In the genomic region with DNA sequence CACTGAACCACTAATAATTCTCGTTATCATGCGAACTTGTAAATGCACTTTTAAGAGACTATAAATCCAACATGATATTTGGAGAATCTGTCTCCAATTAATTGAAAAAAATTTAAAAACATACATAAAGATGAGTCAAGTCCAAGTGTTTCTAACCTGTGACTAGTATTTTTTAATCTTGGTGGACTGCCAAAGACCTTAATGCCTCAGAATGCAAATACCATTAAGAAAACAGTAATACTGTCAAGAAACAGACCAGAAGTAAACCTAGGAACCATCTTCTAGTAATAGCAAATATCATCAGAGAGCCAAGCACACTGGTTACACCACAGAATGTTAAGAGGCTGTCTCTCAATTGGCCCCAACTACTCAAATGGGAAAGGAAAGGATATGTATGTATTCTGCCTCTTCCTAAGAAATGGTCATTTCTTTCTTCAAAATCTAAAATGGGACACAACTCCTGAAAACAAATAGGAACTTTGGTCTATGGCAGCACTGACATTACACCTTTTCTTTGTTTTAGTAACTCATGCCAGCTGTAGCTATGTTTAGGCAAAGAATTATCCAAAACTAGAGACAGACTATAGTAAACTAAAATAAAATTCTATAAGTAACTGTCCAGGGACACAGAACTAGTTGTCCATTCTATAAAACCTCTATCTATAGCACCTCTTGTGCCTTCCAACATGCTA, we compare ENCODE assay signal across 23 cellular contexts. TPM values are rescaled to one million over a fixed set of nuclear protein-coding genes. Genes with fewer than 3 reads are reported as not detected.
DNase-seq lines count a peak whose midpoint lies in the region; ATAC-seq and TF ChIP-seq lines count a peak whose summit lies in the region.
"Had no signal": no experiment of that assay in that cellular context is flagged by ENCODE, and none has a peak within 500 bp of the region (broad histone marks: within the 10 kb centered on the region; RNA-seq: fewer than 3 reads in every experiment).

No MANE protein-coding gene starts in this region.

- H3K4me3 Mint-ChIP-seq in CD4-positive, alpha-beta memory T cell = no peak overlapping the region
- H3K4me3 Mint-ChIP-seq: activated CD4-positive, alpha-beta memory T cell treated with anti-CD3 and anti-CD28 coated beads for 36 hours; effector memory CD8-positive, alpha-beta T cell; GM23338; WTC11 had no signal

- H3K27me3 ChIP-seq in liver (ENCODE audit: control insufficient read depth in 4 of 4, insufficient read depth in 4 of 4, low read length in 3 of 4) = no peaks in the 10 kb centered on the region
- H3K27me3 ChIP-seq in CD4-positive, alpha-beta memory T cell (ENCODE audit: insufficient read depth, low read length) = no peaks in the 10 kb centered on the region

- CTCF ChIA-PET in CD4-positive, alpha-beta memory T cell (lab: Charles Lee; ENCODE audit: partially characterized antibody) = no interaction called here

- no peaks in the 10 kb centered on the region for H3K27me3 Mint-ChIP-seq in CD4-positive, alpha-beta memory T cell
- H3K27me3 Mint-ChIP-seq: activated CD4-positive, alpha-beta memory T cell treated with anti-CD3 and anti-CD28 coated beads for 36 hours; effector memory CD8-positive, alpha-beta T cell had no signal

- no peak overlapping the region for H3K4me3 ChIP-seq in AG09309 (ENCODE audit: control insufficient read depth, low read depth, low read length)
- no peak overlapping the region for H3K4me3 ChIP-seq in HFF-Myc (replicated peaks; ENCODE audit: low read depth, low read length)
- no peak overlapping the region for H3K4me3 ChIP-seq in cardiac fibroblast (replicated peaks in 1 of 2; ENCODE audit: low read depth in 2 of 2, low read length in 2 of 2)
- H3K4me3 ChIP-seq in liver (ENCODE audit: low read depth in 1 of 3, low read length in 3 of 3) = no peak overlapping the region
- no peak overlapping the region for H3K4me3 ChIP-seq in CD4-positive, alpha-beta memory T cell (ENCODE audit: low read length in 2 of 2)
- H3K4me3 ChIP-seq: GM23338, lower lobe of right lung had no signal

- intact Hi-C loops in CD4-positive, alpha-beta memory T cell (cut with micrococcal nuclease) = no loop called here

- H3K9ac ChIP-seq in liver (ENCODE audit: low read depth in 1 of 2, low read length in 2 of 2) = no peak overlapping the region

- H3K9me3 ChIP-seq in liver (ENCODE audit: control insufficient read depth in 4 of 4, low read length in 3 of 4) = no peaks in the 10 kb centered on the region
- H3K9me3 ChIP-seq in CD4-positive, alpha-beta memory T cell (ENCODE audit: control insufficient read depth in 1 of 2, low read length in 2 of 2) = no peaks in the 10 kb centered on the region
- H3K9me3 ChIP-seq: lower lobe of right lung had no signal

- H3K27ac ChIP-seq in liver (ENCODE audit: low read depth in 1 of 2, low read length in 2 of 2) = no peak overlapping the region
- H3K27ac ChIP-seq in CD4-positive, alpha-beta memory T cell (ENCODE audit: low read depth, low read length) = no peak overlapping the region
- H3K27ac ChIP-seq: lower lobe of right lung had no signal

- peaks cover 4 to 41% (median 26%) of the 10 kb centered on the region in 4 donors for H3K36me3 ChIP-seq in liver (ENCODE audit: control insufficient read depth in 4 of 4, insufficient read depth in 3 of 4, low read depth in 1 of 4, low read length in 3 of 4)
- H3K36me3 ChIP-seq in CD4-positive, alpha-beta memory T cell (ENCODE audit: insufficient read depth, low read length) = peaks cover 30% of the 10 kb centered on the region

- peaks cover 3 to 15% (median 8%) of the 10 kb centered on the region in 4 donors for H3K4me1 ChIP-seq in liver (ENCODE audit: control insufficient read depth in 4 of 4, insufficient read depth in 4 of 4, low read length in 3 of 4)
- H3K4me1 ChIP-seq in CD4-positive, alpha-beta memory T cell (ENCODE audit: insufficient read depth, low read length) = no peaks in the 10 kb centered on the region
- H3K4me1 ChIP-seq: lower lobe of right lung had no signal

- peak overlapping the region in 2 of 7 donors; percentile 8 to 39 for H3K27ac Mint-ChIP-seq in CD4-positive, alpha-beta memory T cell
- H3K27ac Mint-ChIP-seq: activated CD4-positive, alpha-beta memory T cell treated with anti-CD3 and anti-CD28 coated beads for 36 hours; effector memory CD8-positive, alpha-beta T cell; GM23338; WTC11 had no signal

- H3K9me3 Mint-ChIP-seq in CD4-positive, alpha-beta memory T cell = no peaks in the 10 kb centered on the region
- H3K9me3 Mint-ChIP-seq: activated CD4-positive, alpha-beta memory T cell treated with anti-CD3 and anti-CD28 coated beads for 36 hours; effector memory CD8-positive, alpha-beta T cell had no signal

- DNase-seq in AG09309 (ENCODE audit: low read depth) (peak; percentile 53), HFF-Myc (ENCODE audit: extremely low read depth, low read depth) (peak; percentile 87), cardiac fibroblast (ENCODE audit: low read depth in 2 of 2) (peak; percentile 7 to 50), cerebellar nuclear complex (lab: John Stamatoyannopoulos, UW) (no peak)
- DNase-seq in CD4-positive, alpha-beta memory T cell = no peak
- DNase-seq: activated CD4-positive, alpha-beta memory T cell treated with anti-CD3 and anti-CD28 coated beads for 36 hours; activated naive CD4-positive, alpha-beta T cell; activated T-cell treated with anti-CD3 and anti-CD28 coated beads for 4 hours; anterior cingulate cortex; C1 segment of cervical spinal cord; effector memory CD8-positive, alpha-beta T cell; Karpas-422; lower lobe of right lung; NCI-H1092; NCI-H2081; NCI-H446 treated with DMSO at 0.1 percent for 48 hours; NK-92 treated with Interleukin-12 subunit alpha and Interleukin-12 subunit beta, amount 100 ng/mL, for 24 hours; T-helper 9 cell had no signal

- 94% methylated on average over 2 of the region's 2 CpGs for WGBS in liver

- ATAC-seq in HG03045 (IDR thresholded peaks at IDR 0.05; ENCODE audit: unreplicated experiment) (no peak), HG03159 (IDR thresholded peaks at IDR 0.05; ENCODE audit: unreplicated experiment) (no peak)
- ATAC-seq: effector memory CD8-positive, alpha-beta T cell; GM23338; lower lobe of right lung; WTC11 had no signal

- H3K36me3 Mint-ChIP-seq in CD4-positive, alpha-beta memory T cell = peaks cover 58 to 66% of the 10 kb centered on the region in 2 donors

- TF ChIP-seq CTCF in AG09309 (IDR thresholded peaks at IDR 0.05; ENCODE audit: control insufficient read depth, insufficient read depth, low read depth, low read length, missing control alignments) (no peak), HFF-Myc (IDR thresholded peaks at IDR 0.05; ENCODE audit: low read depth, low read length, missing control alignments) (no peak), cardiac fibroblast (IDR thresholded peaks at IDR 0.05; ENCODE audit: low read depth, low read length) (no peak), liver (IDR thresholded peaks at IDR 0.05; ENCODE audit: low read depth, low read length, missing input control) (no peak)

- POLR2A ChIA-PET in CD4-positive, alpha-beta memory T cell (lab: Charles Lee; ENCODE audit: partially characterized antibody) = interaction anchor here (1.0 kb wide), 1 partner anchor 11 kb away, joined by 3 read pairs; no protein-coding TSS in a partner anchor

- H3K4me1 Mint-ChIP-seq in CD4-positive, alpha-beta memory T cell = peaks cover 22 to 51% (median 28%) of the 10 kb centered on the region in 4 donors
- H3K4me1 Mint-ChIP-seq: GM23338, WTC11 had no signal

- no peak for TF ChIP-seq RAD21 in liver (IDR thresholded peaks at IDR 0.05)

TF ChIP-seq in liver, 16 proteins besides CTCF, POLR2A, EP300 and RAD21:
- TF ChIP-seq HNF4A (conservative IDR thresholded peaks at IDR 0.05) = peak; percentile 36 to 45
- no peak for TF ChIP-seq FOXA1 (IDR thresholded peaks at IDR 0.05)
- TF ChIP-seq, protein P1, sequence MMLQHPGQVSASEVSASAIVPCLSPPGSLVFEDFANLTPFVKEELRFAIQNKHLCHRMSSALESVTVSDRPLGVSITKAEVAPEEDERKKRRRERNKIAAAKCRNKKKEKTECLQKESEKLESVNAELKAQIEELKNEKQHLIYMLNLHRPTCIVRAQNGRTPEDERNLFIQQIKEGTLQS (IDR thresholded peaks at IDR 0.05) = no peak
- no peak for TF ChIP-seq SP1 (IDR thresholded peaks at IDR 0.05)
- TF ChIP-seq YY1 (IDR thresholded peaks at IDR 0.05) = peak; percentile 34
- no peak for TF ChIP-seq GABPA (IDR thresholded peaks at IDR 0.05 in 1 of 2, conservative IDR thresholded peaks at IDR 0.05 in 1 of 2)
- TF ChIP-seq, protein P2, sequence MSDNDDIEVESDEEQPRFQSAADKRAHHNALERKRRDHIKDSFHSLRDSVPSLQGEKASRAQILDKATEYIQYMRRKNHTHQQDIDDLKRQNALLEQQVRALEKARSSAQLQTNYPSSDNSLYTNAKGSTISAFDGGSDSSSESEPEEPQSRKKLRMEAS (IDR thresholded peaks at IDR 0.05) = no peak
TF ChIP-seq in liver: peak in this region for 2.

RNA-seq across cellular contexts. Expression of gene SCYL3, which starts 15.8 kb away (rescaled TPM):
- 10 to 100 TPM in 1 of 2 donors, 1 to 10 TPM in 1; 7.3 to 12.2 TPM for total RNA-seq in liver
- polyA plus RNA-seq in liver = 1 to 10 TPM; 4.0 to 5.0 TPM
- 10 to 100 TPM; 23.5 to 24.3 TPM for total RNA-seq in CD4-positive, alpha-beta memory T cell
- polyA plus RNA-seq in CD4-positive, alpha-beta memory T cell = 10 to 100 TPM; 14.4 to 15.7 TPM

Comparison
In these comparisons a context has a peak if more than half of its experiments do, and no peak if none do; other contexts are left out.
1. DNase-seq: peak in AG09309 (single experiment), HFF-Myc (single experiment) and cardiac fibroblast (2 of 2); none in CD4-positive, alpha-beta memory T cell (0 of 5) and cerebellar nuclear complex (0 of 2).